In genomic region chr20:64035066-64035932, GRCh38 we compare ENCODE assay signal across 12 cellular contexts. TPM values are rescaled to one million over a fixed set of nuclear protein-coding genes. Genes with fewer than 3 reads are reported as not detected.
DNase-seq lines count a peak whose midpoint lies in the region; ATAC-seq, FAIRE-seq and TF ChIP-seq lines count a peak whose summit lies in the region.
"Had no signal": no experiment of that assay in that cellular context is flagged by ENCODE, and none has a peak within 500 bp of the region (broad histone marks: within the 10 kb centered on the region; RNA-seq: fewer than 3 reads in every experiment).

No MANE protein-coding gene starts in this region.

- H3K36me3 ChIP-seq in K562 (ENCODE audit: control insufficient read depth, insufficient read depth, low read length) (peaks cover 45% of the 10 kb centered on the region; the same call in 2 of the 3 replicates), kidney (ENCODE audit: control insufficient read depth in 1 of 2, insufficient read depth in 2 of 2, low read length in 2 of 2) (peaks cover 8 to 15% of the 10 kb centered on the region in 2 donors)

- peaks cover 15% of the 10 kb centered on the region for H3K36me3 Mint-ChIP-seq in activated CD4-positive, alpha-beta memory T cell treated with anti-CD3 and anti-CD28 coated beads for 36 hours
- peaks cover 7% of the 10 kb centered on the region for H3K36me3 Mint-ChIP-seq in type B pancreatic cell

- TF ChIP-seq CTCF in K562 (IDR thresholded peaks at IDR 0.05 in 2 of 3, conservative IDR thresholded peaks at IDR 0.05 in 1 of 3; ENCODE audit: insufficient read depth in 2 of 3, low read depth in 1 of 3, low read length in 3 of 3) (no peak), type B pancreatic cell (conservative IDR thresholded peaks at IDR 0.05) (no peak), kidney (IDR thresholded peaks at IDR 0.05; ENCODE audit: borderline replicate concordance, extremely low read depth, insufficient read depth) (no peak)

- no peaks in the 10 kb centered on the region for H3K9me3 Mint-ChIP-seq in activated CD4-positive, alpha-beta memory T cell treated with anti-CD3 and anti-CD28 coated beads for 36 hours
- H3K9me3 Mint-ChIP-seq in type B pancreatic cell: no peaks in the 10 kb centered on the region
- H3K9me3 Mint-ChIP-seq: nephron progenitor cell had no signal

- H3K79me2 ChIP-seq in K562 (ENCODE audit: control insufficient read depth, insufficient read depth, low read length): no peaks in the 10 kb centered on the region

- H2AFZ ChIP-seq in K562 (ENCODE audit: low read depth, low read length): no peak overlapping the region

- H3K27ac ChIP-seq in K562 (ENCODE audit: extremely low read depth, low read depth, low read length) (no peak overlapping the region), kidney (ENCODE audit: low read depth in 2 of 2, low read length in 2 of 2) (no peak overlapping the region)

- no peak for ATAC-seq in K562
- no peak for ATAC-seq in GM19035 (IDR thresholded peaks at IDR 0.05; ENCODE audit: unreplicated experiment)

- H3K4me3 ChIP-seq in K562 (no peak overlapping the region), kidney (ENCODE audit: low read length in 2 of 2) (no peak overlapping the region)
- H3K4me3 ChIP-seq: MG63 had no signal

- POLR2A ChIA-PET in activated CD4-positive, alpha-beta memory T cell treated with anti-CD3 and anti-CD28 coated beads for 36 hours (lab: Charles Lee): no interaction called here
- POLR2A ChIA-PET in K562 (lab: Yijun Ruan, JAX): interaction anchor here (0.7 kb wide), 1 partner anchor 12 kb away, joined by 3 read pairs; no protein-coding TSS in a partner anchor

- peak overlapping the region; percentile 96 for H3K27ac Mint-ChIP-seq in activated CD4-positive, alpha-beta memory T cell treated with anti-CD3 and anti-CD28 coated beads for 36 hours
- peak overlapping the region; percentile 16 for H3K27ac Mint-ChIP-seq in type B pancreatic cell
- H3K27ac Mint-ChIP-seq: nephron progenitor cell had no signal

- in situ Hi-C loops in K562 (cut with MboI): no loop called here

- H3K9ac ChIP-seq in K562 (ENCODE audit: insufficient read depth in 1 of 2, low read depth in 2 of 2, low read length in 2 of 2) (peak overlapping the region in 1 of 2 experiments; percentile 87; a peak in 2 of 4 replicates), kidney (ENCODE audit: low read length in 2 of 2) (no peak overlapping the region)

- peaks cover 39% of the 10 kb centered on the region for H3K4me1 Mint-ChIP-seq in activated CD4-positive, alpha-beta memory T cell treated with anti-CD3 and anti-CD28 coated beads for 36 hours (ENCODE audit: low read depth)
- no peaks in the 10 kb centered on the region for H3K4me1 Mint-ChIP-seq in type B pancreatic cell (ENCODE audit: unreplicated experiment)

- peak overlapping the region; percentile 21 for H3K4me3 Mint-ChIP-seq in activated CD4-positive, alpha-beta memory T cell treated with anti-CD3 and anti-CD28 coated beads for 36 hours
- H3K4me3 Mint-ChIP-seq in type B pancreatic cell: no peak overlapping the region

- H3K9me3 ChIP-seq in K562 (replicated peaks; ENCODE audit: control insufficient read depth, insufficient read depth, low read depth, low read length) (no peaks in the 10 kb centered on the region), kidney (ENCODE audit: control insufficient read depth in 1 of 2, low read length in 2 of 2) (no peaks in the 10 kb centered on the region)
- H3K9me3 ChIP-seq: MG63 had no signal

- H4K20me1 ChIP-seq in K562 (replicated peaks; ENCODE audit: control insufficient read depth, insufficient read depth, low read length): no peaks in the 10 kb centered on the region

- H3K9me1 ChIP-seq in K562 (ENCODE audit: control insufficient read depth, insufficient read depth, low read length): peaks cover 3% of the 10 kb centered on the region

- no peak for TF ChIP-seq RAD21 in K562 (CRISPR knock-in tag; conservative IDR thresholded peaks at IDR 0.05 in 1 of 2, IDR thresholded peaks at IDR 0.05 in 1 of 2)

- TF ChIP-seq POLR2A in K562 (conservative IDR thresholded peaks at IDR 0.05): no peak

- TF ChIP-seq EP300 in K562 (IDR thresholded peaks at IDR 0.05; ENCODE audit: low read length): no peak

- intact Hi-C loops in activated CD4-positive, alpha-beta memory T cell treated with anti-CD3 and anti-CD28 coated beads for 36 hours (cut with micrococcal nuclease): loop anchor here (1.0 to 2.0 kb wide), 2 partner anchors 23 to 78 kb away; partner anchors contain the start of gene UCKL1
- intact Hi-C loops in K562 (cut with micrococcal nuclease): loop anchor here (5.0 kb wide), 2 partner anchors 87 to 498 kb away; partner anchors contain the start of gene PTK6
- intact Hi-C loops in kidney (cut with DNase I): no loop called here

- CTCF ChIA-PET in activated CD4-positive, alpha-beta memory T cell treated with anti-CD3 and anti-CD28 coated beads for 36 hours (lab: Charles Lee): interaction anchor here (0.8 to 5.8 kb wide), 3 partner anchors 15 to 57 kb away, joined by 3 to 38 read pairs (median 3); no protein-coding TSS in a partner anchor
- CTCF ChIA-PET in K562 (lab: Yijun Ruan, JAX; ENCODE audit: low intra/inter-chr PET ratio): no interaction called here

- WGBS in K562 (ENCODE audit: insufficient coverage, low coverage, missing lambda C conversion rate): 83% methylated on average over 11 of the region's 17 CpGs

- DNase-seq in stimulated activated CD4-positive, alpha-beta T cell treated with anti-CD3 and anti-CD28 coated beads, Interleukin-1b, Interleukin-23, amount 100 ng/mL, for 48 hours: peak; percentile 49
- no peak for DNase-seq in stimulated activated CD4-positive, alpha-beta T cell treated with anti-CD3 and anti-CD28 coated beads, Interleukin-4, amount 100 ng/mL, for 4 hours
- peak; percentile 72 for DNase-seq in activated CD4-positive, alpha-beta memory T cell treated with anti-CD3 and anti-CD28 coated beads for 36 hours
- DNase-seq in K562 (ENCODE audit: extremely low read depth in 1 of 4, low spot score in 3 of 4): no peak
- no peak for DNase-seq in type B pancreatic cell (ENCODE audit: extremely low spot score, unreplicated experiment)
- no peak for DNase-seq in kidney
- no peak for DNase-seq in inferior parietal cortex (ENCODE audit: extremely low spot score)
- DNase-seq: anterior cingulate cortex, MG63, nephron progenitor cell had no signal

- H3K27me3 Mint-ChIP-seq in activated CD4-positive, alpha-beta memory T cell treated with anti-CD3 and anti-CD28 coated beads for 36 hours: peaks cover 2% of the 10 kb centered on the region
- H3K27me3 Mint-ChIP-seq in type B pancreatic cell: peaks cover 29% of the 10 kb centered on the region

- no TSS peak for BruUV-seq in K562 (replicated peaks; lab: Mats Ljungman, UMichigan)

- FAIRE-seq in K562 (lab: Jason Lieb, UNC) (peak; percentile 32), kidney (lab: Jason Lieb, UNC) (no peak)
- FAIRE-seq: TTC549 had no signal

- no peak overlapping the region for H3K4me2 ChIP-seq in K562 (ENCODE audit: insufficient read depth, low read length)

- H3K27me3 ChIP-seq in K562 (ENCODE audit: control insufficient read depth in 2 of 2, insufficient read depth in 2 of 2, low read length in 2 of 2): no peaks in the 10 kb centered on the region
- H3K27me3 ChIP-seq: MG63 had no signal

- peaks cover 25 to 65% of the 10 kb centered on the region in 2 experiments for H3K4me1 ChIP-seq in K562 (replicated peaks in 1 of 2; ENCODE audit: control insufficient read depth in 2 of 2, insufficient read depth in 2 of 2, low read length in 2 of 2)
- peaks cover 0 to 8% of the 10 kb centered on the region in 2 donors for H3K4me1 ChIP-seq in kidney (ENCODE audit: control insufficient read depth in 1 of 2, insufficient read depth in 1 of 2, low read depth in 1 of 2, low read length in 2 of 2)

RNA-seq across cellular contexts. Expression of gene C20orf204, which starts 0.7 kb away (rescaled TPM):
- 1 to 10 TPM; 3.1 TPM for total RNA-seq in activated CD4-positive, alpha-beta memory T cell treated with anti-CD3 and anti-CD28 coated beads for 36 hours
- 5.2 and 13.5 TPM in 2 replicates for total RNA-seq in K562 (2011; cell fraction: chromatin; rRNA removed; ENCODE audit: low replicate concordance)
- 6.7 and 7.0 TPM in 2 replicates for total RNA-seq in K562 (2011; cell fraction: nucleolus; rRNA removed)
- 4.0 and 4.6 TPM in 2 replicates for total RNA-seq in K562 (2011; cell fraction: nucleoplasm; rRNA removed)
- total RNA-seq in K562 (2014; rRNA removed): 0.59 and 0.73 TPM in 2 replicates
- 0.10 and 0.22 TPM in 2 replicates for total RNA-seq in K562 (2014; rRNA removed; fragmentation: Illumina TruSeq; extraction: Trizol)
- total RNA-seq in K562 (2015; rRNA removed; fragmentation: Illumina TruSeq; extraction: Trizol): 0.36 and 0.45 TPM in 2 replicates
- 0.67 and 1.1 TPM in 2 replicates for total RNA-seq in K562 (2021)
- polyA plus RNA-seq in K562 (2011; rRNA removed): 0.11 and 0.22 TPM in 2 replicates
- polyA plus RNA-seq in K562 (2011; cell fraction: cytosol; rRNA removed): 0.10 and 0.36 TPM in 2 replicates
- 1.6 and 3.1 TPM in 2 replicates for polyA plus RNA-seq in K562 (2011; cell fraction: nucleus; rRNA removed)
- 0.43 and 0.46 TPM in 2 replicates for polyA plus RNA-seq in K562 (2012)
- polyA plus RNA-seq in K562 (2014; fragmentation: Illumina TruSeq; extraction: Trizol): 0.11 and 0.16 TPM in 2 replicates
- not detected for polyA plus RNA-seq in K562 (2014; fragmentation: Nextera tagmentation; extraction: Ambion mirVana)
- 0.94 and 1.6 TPM in 2 replicates for polyA plus RNA-seq in K562 (2014; rRNA removed)
- 0.35 and 0.42 TPM in 2 replicates for polyA minus RNA-seq in K562 (2011; rRNA and poly(A)+ RNA removed)
- polyA minus RNA-seq in K562 (2011; cell fraction: cytosol; rRNA and poly(A)+ RNA removed): 0.27 TPM in 1 of 2 replicates, not detected in the other
- 1.8 TPM in 2 replicates for polyA minus RNA-seq in K562 (2011; cell fraction: nucleus; rRNA and poly(A)+ RNA removed)
- 3.0 and 7.4 TPM in 2 replicates for total RNA-seq in type B pancreatic cell (ENCODE audit: low replicate concordance)
- 2.4 TPM for total RNA-seq in kidney
- polyA plus RNA-seq in kidney (ENCODE audit: insufficient read depth, low read depth, low replicate concordance): 0.75 TPM

RNA-seq across cellular contexts. Expression of gene SOX18, which starts 14.1 kb away (rescaled TPM):
- total RNA-seq in activated CD4-positive, alpha-beta memory T cell treated with anti-CD3 and anti-CD28 coated beads for 36 hours: not detected
- 0.58 and 1.6 TPM in 2 replicates for total RNA-seq in K562 (2011; cell fraction: chromatin; rRNA removed; ENCODE audit: low replicate concordance)
- total RNA-seq in K562 (2011; cell fraction: nucleolus; rRNA removed): 3.5 and 3.8 TPM in 2 replicates
- total RNA-seq in K562 (2011; cell fraction: nucleoplasm; rRNA removed): 1.2 and 1.3 TPM in 2 replicates
- total RNA-seq in K562 (2014; rRNA removed) (2.7 and 6.2 TPM in 2 replicates), K562 (2014; rRNA removed; fragmentation: Illumina TruSeq; extraction: Trizol) (0.13 and 0.15 TPM in 2 replicates), K562 (2015; rRNA removed; fragmentation: Illumina TruSeq; extraction: Trizol) (0.76 and 0.94 TPM in 2 replicates), K562 (2021) (19.8 and 20.4 TPM in 2 replicates), type B pancreatic cell (ENCODE audit: low replicate concordance) (0.72 and 1.2 TPM in 2 replicates), kidney (56.7 TPM)
- polyA plus RNA-seq in K562 (2011; rRNA removed) (0.33 and 0.47 TPM in 2 replicates), K562 (2014; fragmentation: Illumina TruSeq; extraction: Trizol) (0.21 and 0.78 TPM in 2 replicates), K562 (2014; fragmentation: Nextera tagmentation; extraction: Ambion mirVana) (under 1 TPM; 0.20 to 0.23 TPM), K562 (2014; rRNA removed) (4.4 and 6.8 TPM in 2 replicates), kidney (ENCODE audit: insufficient read depth, low read depth, low replicate concordance) (36.5 TPM)
- polyA plus RNA-seq in K562 (2011; cell fraction: cytosol; rRNA removed): 1.0 and 5.3 TPM in 2 replicates
- polyA plus RNA-seq in K562 (2011; cell fraction: nucleus; rRNA removed): 2.6 and 7.3 TPM in 2 replicates
- 6.7 and 6.9 TPM in 2 replicates for polyA plus RNA-seq in K562 (2012)
- 0.14 TPM in 1 of 2 replicates, not detected in the other for polyA minus RNA-seq in K562 (2011; rRNA and poly(A)+ RNA removed)
- 3.3 and 7.4 TPM in 2 replicates for polyA minus RNA-seq in K562 (2011; cell fraction: cytosol; rRNA and poly(A)+ RNA removed)
- 1.5 and 2.1 TPM in 2 replicates for polyA minus RNA-seq in K562 (2011; cell fraction: nucleus; rRNA and poly(A)+ RNA removed)

RNA-seq across cellular contexts. Expression of gene TCEA2, which starts 27.7 kb away (rescaled TPM):
- total RNA-seq in activated CD4-positive, alpha-beta memory T cell treated with anti-CD3 and anti-CD28 coated beads for 36 hours: 10 to 100 TPM; 27.3 to 29.9 TPM
- total RNA-seq in K562 (2011; cell fraction: chromatin; rRNA removed; ENCODE audit: low replicate concordance): 17.4 and 45.7 TPM in 2 replicates
- total RNA-seq in K562 (2011; cell fraction: nucleolus; rRNA removed): 25.8 and 31.0 TPM in 2 replicates
- total RNA-seq in K562 (2011; cell fraction: nucleoplasm; rRNA removed): 17.7 and 19.9 TPM in 2 replicates
- total RNA-seq in K562 (2014; rRNA removed): 5.4 and 7.8 TPM in 2 replicates
- 3.0 and 3.6 TPM in 2 replicates for total RNA-seq in K562 (2014; rRNA removed; fragmentation: Illumina TruSeq; extraction: Trizol)
- 6.4 and 6.9 TPM in 2 replicates for total RNA-seq in K562 (2015; rRNA removed; fragmentation: Illumina TruSeq; extraction: Trizol)
- 18.7 and 28.7 TPM in 2 replicates for total RNA-seq in K562 (2021)
- 8.6 and 14.0 TPM in 2 replicates for polyA plus RNA-seq in K562 (2011; rRNA removed)
- 14.2 and 18.7 TPM in 2 replicates for polyA plus RNA-seq in K562 (2011; cell fraction: cytosol; rRNA removed)
- polyA plus RNA-seq in K562 (2011; cell fraction: nucleus; rRNA removed): 63.0 and 66.6 TPM in 2 replicates
- polyA plus RNA-seq in K562 (2012): 15.6 and 29.0 TPM in 2 replicates
- polyA plus RNA-seq in K562 (2014; fragmentation: Illumina TruSeq; extraction: Trizol): 5.0 and 8.5 TPM in 2 replicates
- 1 to 10 TPM; 1.4 to 1.9 TPM for polyA plus RNA-seq in K562 (2014; fragmentation: Nextera tagmentation; extraction: Ambion mirVana)
- 8.0 and 10.0 TPM in 2 replicates for polyA plus RNA-seq in K562 (2014; rRNA removed)
- polyA minus RNA-seq in K562 (2011; rRNA and poly(A)+ RNA removed): 3.3 and 4.4 TPM in 2 replicates
- 4.1 and 11.9 TPM in 2 replicates for polyA minus RNA-seq in K562 (2011; cell fraction: cytosol; rRNA and poly(A)+ RNA removed)
- 11.4 and 20.1 TPM in 2 replicates for polyA minus RNA-seq in K562 (2011; cell fraction: nucleus; rRNA and poly(A)+ RNA removed)
- 33.4 and 73.3 TPM in 2 replicates for total RNA-seq in type B pancreatic cell (ENCODE audit: low replicate concordance)
- total RNA-seq in kidney: 53.8 TPM
- 90.9 TPM for polyA plus RNA-seq in kidney (ENCODE audit: insufficient read depth, low read depth, low replicate concordance)

RNA-seq across cellular contexts. Expression of gene RGS19, which starts 44.0 kb away (rescaled TPM):
- 10 to 100 TPM; 43.2 to 44.4 TPM for total RNA-seq in activated CD4-positive, alpha-beta memory T cell treated with anti-CD3 and anti-CD28 coated beads for 36 hours
- total RNA-seq in K562 (2011; cell fraction: chromatin; rRNA removed; ENCODE audit: low replicate concordance): 7.1 and 15.6 TPM in 2 replicates
- total RNA-seq in K562 (2011; cell fraction: nucleolus; rRNA removed): 13.2 and 13.3 TPM in 2 replicates
- 7.2 and 10.5 TPM in 2 replicates for total RNA-seq in K562 (2011; cell fraction: nucleoplasm; rRNA removed)
- total RNA-seq in K562 (2014; rRNA removed): 23.7 and 26.9 TPM in 2 replicates
- total RNA-seq in K562 (2014; rRNA removed; fragmentation: Illumina TruSeq; extraction: Trizol): 3.2 and 3.3 TPM in 2 replicates
- total RNA-seq in K562 (2015; rRNA removed; fragmentation: Illumina TruSeq; extraction: Trizol): 14.3 and 14.6 TPM in 2 replicates
- total RNA-seq in K562 (2021): 20.7 and 21.0 TPM in 2 replicates
- 14.7 and 23.9 TPM in 2 replicates for polyA plus RNA-seq in K562 (2011; rRNA removed)
- 31.1 and 65.3 TPM in 2 replicates for polyA plus RNA-seq in K562 (2011; cell fraction: cytosol; rRNA removed)
- polyA plus RNA-seq in K562 (2011; cell fraction: nucleus; rRNA removed): 19.9 and 25.8 TPM in 2 replicates
- polyA plus RNA-seq in K562 (2012): 17.9 and 19.3 TPM in 2 replicates
- 5.2 and 11.0 TPM in 2 replicates for polyA plus RNA-seq in K562 (2014; fragmentation: Illumina TruSeq; extraction: Trizol)
- polyA plus RNA-seq in K562 (2014; fragmentation: Nextera tagmentation; extraction: Ambion mirVana): under 1 TPM; 0.41 to 0.98 TPM
- 21.9 and 23.4 TPM in 2 replicates for polyA plus RNA-seq in K562 (2014; rRNA removed)
- 4.7 and 4.8 TPM in 2 replicates for polyA minus RNA-seq in K562 (2011; rRNA and poly(A)+ RNA removed)
- polyA minus RNA-seq in K562 (2011; cell fraction: cytosol; rRNA and poly(A)+ RNA removed): 9.5 and 22.4 TPM in 2 replicates
- polyA minus RNA-seq in K562 (2011; cell fraction: nucleus; rRNA and poly(A)+ RNA removed): 5.7 and 8.8 TPM in 2 replicates
- 8.4 and 9.5 TPM in 2 replicates for total RNA-seq in type B pancreatic cell (ENCODE audit: low replicate concordance)
- total RNA-seq in kidney: 20.2 TPM
- 6.8 TPM for polyA plus RNA-seq in kidney (ENCODE audit: insufficient read depth, low read depth, low replicate concordance)

RNA-seq across cellular contexts. Expression of gene OPRL1, which starts 44.6 kb away (rescaled TPM):
- under 1 TPM; 0.63 to 0.71 TPM for total RNA-seq in activated CD4-positive, alpha-beta memory T cell treated with anti-CD3 and anti-CD28 coated beads for 36 hours
- 0.40 and 0.86 TPM in 2 replicates for total RNA-seq in K562 (2011; cell fraction: chromatin; rRNA removed; ENCODE audit: low replicate concordance)
- 0.67 and 0.79 TPM in 2 replicates for total RNA-seq in K562 (2011; cell fraction: nucleolus; rRNA removed)
- 0.23 and 0.66 TPM in 2 replicates for total RNA-seq in K562 (2011; cell fraction: nucleoplasm; rRNA removed)
- total RNA-seq in K562 (2014; rRNA removed): 0.09 and 0.37 TPM in 2 replicates
- total RNA-seq in K562 (2014; rRNA removed; fragmentation: Illumina TruSeq; extraction: Trizol): 0.07 TPM in 1 of 2 replicates, not detected in the other
- 0.14 and 0.15 TPM in 2 replicates for total RNA-seq in K562 (2015; rRNA removed; fragmentation: Illumina TruSeq; extraction: Trizol)
- total RNA-seq in K562 (2021): 0.22 and 0.33 TPM in 2 replicates
- 0.17 and 0.64 TPM in 2 replicates for polyA plus RNA-seq in K562 (2011; rRNA removed)
- polyA plus RNA-seq in K562 (2011; cell fraction: cytosol; rRNA removed): 0.55 and 0.76 TPM in 2 replicates
- 0.67 and 0.70 TPM in 2 replicates for polyA plus RNA-seq in K562 (2011; cell fraction: nucleus; rRNA removed)
- 0.46 and 1.1 TPM in 2 replicates for polyA plus RNA-seq in K562 (2012)
- polyA plus RNA-seq in K562 (2014; fragmentation: Illumina TruSeq; extraction: Trizol): 0.06 and 0.11 TPM in 2 replicates
- polyA plus RNA-seq in K562 (2014; fragmentation: Nextera tagmentation; extraction: Ambion mirVana): not detected
- polyA plus RNA-seq in K562 (2014; rRNA removed): 0.04 and 0.11 TPM in 2 replicates
- 0.39 and 0.48 TPM in 2 replicates for polyA minus RNA-seq in K562 (2011; rRNA and poly(A)+ RNA removed)
- 0.48 and 0.55 TPM in 2 replicates for polyA minus RNA-seq in K562 (2011; cell fraction: cytosol; rRNA and poly(A)+ RNA removed)
- polyA minus RNA-seq in K562 (2011; cell fraction: nucleus; rRNA and poly(A)+ RNA removed): 0.13 and 0.33 TPM in 2 replicates
- total RNA-seq in type B pancreatic cell (ENCODE audit: low replicate concordance): 0.50 and 1.9 TPM in 2 replicates
- total RNA-seq in kidney: 1.2 TPM
- polyA plus RNA-seq in kidney (ENCODE audit: insufficient read depth, low read depth, low replicate concordance): 0.39 TPM

Comparison
In these comparisons a context has a peak if more than half of its experiments do, and no peak if none do; other contexts are left out.
1. DNase-seq: peak in stimulated activated CD4-positive, alpha-beta T cell treated with anti-CD3 and anti-CD28 coated beads, Interleukin-1b, Interleukin-23, amount 100 ng/mL, for 48 hours (single experiment) and activated CD4-positive, alpha-beta memory T cell treated with anti-CD3 and anti-CD28 coated beads for 36 hours (single experiment); none in stimulated activated CD4-positive, alpha-beta T cell treated with anti-CD3 and anti-CD28 coated beads, Interleukin-4, amount 100 ng/mL, for 4 hours (0 of 2), K562 (0 of 4), type B pancreatic cell (single experiment), kidney (single experiment) and inferior parietal cortex (single experiment).